ENCODE assay signal across 19 cellular contexts in the genomic region with DNA sequence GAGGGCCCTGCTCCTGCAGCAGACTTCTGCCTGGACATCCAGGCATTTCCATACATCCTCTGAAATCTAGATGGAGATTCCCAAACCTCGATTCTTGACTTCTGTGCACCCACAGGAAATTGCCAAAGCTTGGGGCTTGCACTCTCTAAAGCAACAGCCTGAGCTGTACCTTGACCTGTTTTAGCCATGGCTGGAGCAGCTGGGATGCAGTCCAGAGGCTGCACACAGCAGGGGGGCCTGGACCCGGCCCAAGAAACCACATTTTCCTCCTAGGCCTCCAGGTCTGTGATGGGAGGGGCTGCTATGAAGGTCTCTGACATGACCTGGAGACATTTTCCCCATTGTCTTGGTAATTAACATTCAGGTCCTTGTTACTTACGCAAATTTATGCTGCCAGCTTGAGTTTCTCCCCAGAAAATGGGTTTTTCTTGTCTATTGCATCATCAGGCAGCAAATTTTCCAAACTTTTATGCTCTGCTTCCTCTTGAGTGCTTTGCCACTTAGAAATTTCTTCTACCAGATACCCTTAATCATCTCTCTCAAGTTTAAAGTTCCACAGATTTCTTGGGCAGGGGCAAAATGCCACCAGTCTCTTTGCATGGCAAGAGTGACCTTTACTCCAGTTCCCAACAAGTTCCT.
"Had no signal": no experiment of that assay in that cellular context is flagged by ENCODE, and none has a peak within 500 bp of the region (broad histone marks: within the 10 kb centered on the region; RNA-seq: fewer than 3 reads in every experiment).

No MANE protein-coding gene starts in this region.

- H3K9me3 ChIP-seq: body of pancreas, upper lobe of right lung had no signal

- H3K4me3 Mint-ChIP-seq: naive thymus-derived CD4-positive, alpha-beta T cell; neural progenitor cell had no signal

- H3K27ac Mint-ChIP-seq: naive thymus-derived CD4-positive, alpha-beta T cell; neural progenitor cell had no signal

- H3K4me3 ChIP-seq: body of pancreas, cardiac muscle cell, lung, neural progenitor cell, upper lobe of right lung had no signal

- ATAC-seq: body of pancreas; foreskin keratinocyte; naive thymus-derived CD4-positive, alpha-beta T cell; upper lobe of right lung had no signal

- H3K27me3 ChIP-seq: body of pancreas, cardiac muscle cell, foreskin keratinocyte, neural progenitor cell, upper lobe of right lung had no signal

- H3K36me3 ChIP-seq: cardiac muscle cell, neural progenitor cell, upper lobe of right lung, WERI-Rb-1 had no signal

- H3K4me1 ChIP-seq: body of pancreas, neural progenitor cell, upper lobe of right lung had no signal

- H3K27ac ChIP-seq: body of pancreas, cardiac muscle cell, epithelial cell of prostate, foreskin keratinocyte, neural progenitor cell, upper lobe of right lung, WERI-Rb-1 had no signal

- H3K4me1 Mint-ChIP-seq: neural progenitor cell had no signal

- DNase-seq: activated CD4-positive, alpha-beta T cell treated with anti-CD3 and anti-CD28 coated beads for 1 hour; activated CD8-positive, alpha-beta memory T cell treated with anti-CD3 and anti-CD28 coated beads for 24 hours; activated CD8-positive, alpha-beta memory T cell treated with anti-CD3 and anti-CD28 coated beads, Interleukin-2, amount 50 U/mL, for 4 hours; activated naive CD4-positive, alpha-beta T cell treated with Interleukin-2 at 50 U/mL for 16 hours; activated T-cell treated with anti-CD3 and anti-CD28 coated beads, Interleukin-2, amount 50 U/mL, for 48 hours; foreskin keratinocyte; kidney; naive thymus-derived CD4-positive, alpha-beta T cell; retina; stimulated activated CD4-positive, alpha-beta T cell treated with anti-CD3 and anti-CD28 coated beads, Interleukin-2, amount 100 ng/mL, for 48 hours; stimulated activated CD8-positive, alpha-beta memory T cell treated with anti-CD3 and anti-CD28 coated beads, Interleukin-4, amount 100 ng/mL, for 48 hours; stimulated activated naive CD4-positive, alpha-beta T cell; upper lobe of right lung; WERI-Rb-1 had no signal
